In the genomic region with DNA sequence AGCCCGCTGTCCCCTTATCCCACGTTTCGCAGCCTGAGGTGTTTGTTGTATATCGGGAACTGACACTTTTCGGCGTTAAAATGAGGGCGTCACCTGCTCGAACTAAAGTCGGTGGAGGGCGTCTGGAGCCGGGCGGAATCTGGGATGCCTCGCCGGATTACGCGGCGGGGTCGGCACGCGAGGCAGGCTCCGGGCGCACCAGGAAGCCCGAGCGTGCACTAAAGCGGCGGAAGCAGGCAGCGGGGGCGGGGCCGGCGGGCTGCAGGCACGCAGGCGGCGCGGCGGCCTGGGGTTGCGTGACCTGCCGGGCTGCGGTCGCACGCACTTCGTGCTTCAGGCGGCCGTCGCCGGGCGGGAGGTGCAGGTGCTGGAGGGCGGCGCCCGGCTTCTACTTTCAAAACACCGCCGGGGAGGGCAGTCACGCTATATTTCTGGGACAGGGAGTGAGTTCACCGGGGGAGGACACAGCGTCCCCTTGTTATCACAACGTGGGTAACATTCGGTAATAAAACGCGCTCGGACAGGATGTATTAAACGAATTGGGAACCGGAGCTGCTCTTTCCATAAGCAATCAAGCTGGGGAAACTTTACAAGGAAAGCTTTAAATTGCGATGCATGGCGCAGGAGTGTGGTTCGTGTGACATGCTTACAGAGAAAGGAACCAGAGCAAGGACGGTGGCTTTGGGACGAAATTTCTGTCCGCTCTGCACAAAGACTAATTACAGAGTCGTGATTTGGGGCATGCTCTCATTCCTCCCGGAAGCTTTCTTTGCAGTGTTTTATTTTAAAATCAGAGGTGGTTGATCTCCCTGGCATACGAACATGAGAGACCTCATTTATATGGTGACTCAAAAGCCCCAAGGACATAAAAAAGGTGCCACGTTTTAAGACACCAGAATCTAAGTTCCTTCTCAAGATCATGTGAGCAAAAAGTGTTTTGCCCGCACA, we compare ENCODE assay signal across 1 cellular context.
TF ChIP-seq lines count a peak whose summit lies in the region.

No MANE protein-coding gene starts in this region.

TF ChIP-seq in IMR-90, 13 proteins besides CTCF, POLR2A, EP300 and RAD21 (continued from another document):
- TF ChIP-seq CEBPB (IDR thresholded peaks at IDR 0.05; ENCODE audit: low read depth, low read length) (peak; percentile 44; the same call in 1 of the 2 replicates), NFE2L2 (IDR thresholded peaks at IDR 0.05; ENCODE audit: low read depth, low read length) (peak; percentile 52), MAZ (IDR thresholded peaks at IDR 0.05; ENCODE audit: borderline replicate concordance, low read depth, low read length) (peak; percentile 41; the same call in 1 of the 2 replicates), MXI1 (IDR thresholded peaks at IDR 0.05; ENCODE audit: borderline replicate concordance, low read depth, low read length) (no peak), USF2 (IDR thresholded peaks at IDR 0.05; ENCODE audit: low read depth, low read length) (no peak), MAFK (IDR thresholded peaks at IDR 0.05; ENCODE audit: low read depth, low read length) (no peak), RFX5 (IDR thresholded peaks at IDR 0.05; ENCODE audit: low read depth, low read length) (no peak)
